In the genomic region with DNA sequence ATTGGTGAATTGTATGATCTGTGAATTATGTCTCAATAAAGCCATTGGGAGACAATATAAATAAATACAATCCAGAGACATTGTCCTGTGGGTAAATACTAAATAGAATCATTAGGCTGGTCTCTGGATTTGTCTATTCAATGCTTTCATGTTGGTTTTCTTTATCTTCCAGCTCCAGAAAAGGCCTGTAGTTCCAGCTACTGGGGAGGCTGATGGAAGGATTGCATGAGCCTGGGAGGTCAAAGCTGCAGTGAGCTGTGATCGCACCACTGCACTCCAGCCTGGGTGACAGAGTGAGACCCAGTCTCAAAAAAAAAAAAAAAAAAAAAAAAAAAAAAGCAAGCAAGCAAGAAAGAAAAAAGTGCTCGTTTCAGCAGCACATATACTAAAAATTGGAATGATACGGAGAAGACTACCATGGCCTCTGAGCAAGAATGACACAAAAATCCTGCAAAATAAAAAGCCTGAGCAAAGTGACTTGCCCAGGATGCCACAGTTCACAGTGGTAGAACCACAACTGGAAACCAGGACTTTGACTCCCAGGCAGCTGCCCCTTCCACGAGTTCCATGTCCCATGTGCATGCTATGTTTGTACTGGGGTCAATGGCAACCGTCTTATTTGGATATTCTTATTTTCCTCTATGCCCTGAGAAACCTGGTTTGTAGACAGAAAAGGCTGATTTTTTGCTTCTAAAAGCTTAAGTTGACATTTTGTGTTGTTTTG, we compare ENCODE assay signal across 10 cellular contexts. TPM values are rescaled to one million over a fixed set of nuclear protein-coding genes. Genes with fewer than 3 reads are reported as not detected.
DNase-seq lines count a peak whose midpoint lies in the region; ATAC-seq and TF ChIP-seq lines count a peak whose summit lies in the region.
"Had no signal": no experiment of that assay in that cellular context is flagged by ENCODE, and none has a peak within 500 bp of the region (broad histone marks: within the 10 kb centered on the region; RNA-seq: fewer than 3 reads in every experiment).

No MANE protein-coding gene starts in this region.

- BruUV-seq in IMR-90 (replicated peaks; lab: Mats Ljungman, UMichigan), result no TSS peak

- peaks cover 5% of the 10 kb centered on the region for H3K9me3 Mint-ChIP-seq in nephron progenitor cell
- no peaks in the 10 kb centered on the region for H3K9me3 Mint-ChIP-seq in activated T-helper 17 cell treated with anti-CD3 and anti-CD28 coated beads, Interleukin-2, amount 50 U/mL, for 72 hours
- H3K9me3 Mint-ChIP-seq: CD8-positive, alpha-beta T cell had no signal

- H4K5ac ChIP-seq in IMR-90 (ENCODE audit: low read depth, low read length), result no peak overlapping the region

- H3K27me3 Mint-ChIP-seq in nephron progenitor cell (ENCODE audit: low read depth, poor library complexity), result peaks cover 3% of the 10 kb centered on the region
- peaks cover 17% of the 10 kb centered on the region for H3K27me3 Mint-ChIP-seq in activated T-helper 17 cell treated with anti-CD3 and anti-CD28 coated beads, Interleukin-2, amount 50 U/mL, for 72 hours

- H3K36me3 ChIP-seq in IMR-90 (ENCODE audit: control insufficient read depth, insufficient read depth, low read length), result no peaks in the 10 kb centered on the region

- H3K4me3 ChIP-seq in IMR-90 (ENCODE audit: insufficient read depth, low read depth, low read length), result no peak overlapping the region
- H3K4me3 ChIP-seq: testis had no signal

- in situ Hi-C loops in IMR-90 (cut with MboI; ENCODE audit: low sequenced_read_pairs), result loop anchor here (5.0 kb wide), 1 partner anchor 513 kb away; no protein-coding TSS in a partner anchor

- H2AFZ ChIP-seq in IMR-90 (replicated peaks; ENCODE audit: low read length, poor library complexity), result peak overlapping the region; percentile 79

- H3K56ac ChIP-seq in IMR-90 (ENCODE audit: extremely low read depth, insufficient read depth, low read length), result no peak overlapping the region

- H3K9me1 ChIP-seq in IMR-90 (ENCODE audit: insufficient read depth, low read length), result peaks cover 8% of the 10 kb centered on the region; the same call in 1 of the 2 replicates

- no peak overlapping the region for H3K4me2 ChIP-seq in IMR-90 (ENCODE audit: low read depth, low read length)

- dilution Hi-C loops in IMR-90 (cut with HindIII; ENCODE audit: low sequenced_read_pairs, unreplicated experiment), result no loop called here

- H4K8ac ChIP-seq in IMR-90 (ENCODE audit: low read depth in 2 of 2, low read length in 2 of 2), result peak overlapping the region; percentile 24 to 37; a peak in 2 of 4 replicates

- ATAC-seq in GM18505 (IDR thresholded peaks at IDR 0.05; ENCODE audit: unreplicated experiment) (peak; percentile 19), IMR-90 (ENCODE audit: low read depth) (no peak)
- no peak for ATAC-seq in activated T-helper 17 cell treated with anti-CD3 and anti-CD28 coated beads, Interleukin-2, amount 50 U/mL, for 72 hours (replicated peaks)
- ATAC-seq: CD8-positive, alpha-beta T cell had no signal

- H3K4me1 Mint-ChIP-seq in nephron progenitor cell, result peaks cover 65% of the 10 kb centered on the region
- H3K4me1 Mint-ChIP-seq in activated T-helper 17 cell treated with anti-CD3 and anti-CD28 coated beads, Interleukin-2, amount 50 U/mL, for 72 hours, result peaks cover 4% of the 10 kb centered on the region

- H2BK15ac ChIP-seq in IMR-90 (ENCODE audit: low read depth, low read length), result no peak overlapping the region

- H3K27me3 ChIP-seq in IMR-90 (ENCODE audit: control insufficient read depth, insufficient read depth, low read length), result peaks cover 15% of the 10 kb centered on the region
- H3K27me3 ChIP-seq: testis had no signal

- intact Hi-C loops in IMR-90 (cut with micrococcal nuclease), result no loop called here

- no peak overlapping the region for H3K9ac ChIP-seq in IMR-90 (ENCODE audit: low read depth, low read length)

- no peaks in the 10 kb centered on the region for H3K79me1 ChIP-seq in IMR-90 (ENCODE audit: low read depth in 1 of 2, low read length in 2 of 2)

- no peak overlapping the region for H3K23ac ChIP-seq in IMR-90 (ENCODE audit: low read depth, low read length)

- H2BK20ac ChIP-seq in IMR-90 (ENCODE audit: low read depth, low read length), result peak overlapping the region; percentile 17; the same call in 1 of the 2 replicates

- TF ChIP-seq RAD21 in IMR-90 (IDR thresholded peaks at IDR 0.05; ENCODE audit: low read length), result no peak

- H3K18ac ChIP-seq in IMR-90 (ENCODE audit: low read depth, low read length), result no peak overlapping the region

- H3K9me3 ChIP-seq in IMR-90 (ENCODE audit: control insufficient read depth, insufficient read depth, low read length), result no peaks in the 10 kb centered on the region
- H3K9me3 ChIP-seq: testis had no signal

- no peak overlapping the region for H4K91ac ChIP-seq in IMR-90 (ENCODE audit: insufficient read depth, low read depth, low read length)

- H4K20me1 ChIP-seq in IMR-90 (ENCODE audit: insufficient read depth, low read length), result no peaks in the 10 kb centered on the region

- no peak for DNase-seq in HEK293T (ENCODE audit: extremely low spot score)
- DNase-seq in IMR-90, result no peak
- DNase-seq in nephron progenitor cell, result no peak
- no peak for DNase-seq in NCI-H524 treated with DMSO at 0.1 percent for 48 hours (lab: John Stamatoyannopoulos, UW)
- no peak for DNase-seq in NCI-H345 (lab: John Stamatoyannopoulos, UW)
- DNase-seq in T-helper 2 cell, result no peak
- DNase-seq: testis had no signal

- POLR2A ChIA-PET in HEK293T (lab: Yijun Ruan, JAX), result interaction anchor here (1.4 kb wide), 1 partner anchor 514 kb away, joined by 4 read pairs; no protein-coding TSS in a partner anchor
- POLR2A ChIA-PET in IMR-90 (lab: Charles Lee; ENCODE audit: unreplicated experiment), result no interaction called here

- TF ChIP-seq POLR2A in GM18505 (IDR thresholded peaks at IDR 0.05; ENCODE audit: borderline replicate concordance, extremely low read depth, insufficient read depth, insufficient read length) (no peak), IMR-90 (IDR thresholded peaks at IDR 0.05; ENCODE audit: low read depth, low read length) (no peak)

- H3K4me3 Mint-ChIP-seq in nephron progenitor cell, result peak overlapping the region; percentile 3
- no peak overlapping the region for H3K4me3 Mint-ChIP-seq in activated T-helper 17 cell treated with anti-CD3 and anti-CD28 coated beads, Interleukin-2, amount 50 U/mL, for 72 hours
- H3K4me3 Mint-ChIP-seq: CD8-positive, alpha-beta T cell had no signal

- 0 out of 2 replicates have a peak, but pooled peaks cover 4% of the 10 kb centered on the region for H3K4me1 ChIP-seq in IMR-90 (ENCODE audit: control insufficient read depth, insufficient read depth, low read length)

- H2AK5ac ChIP-seq in IMR-90 (ENCODE audit: low read depth, low read length), result no peak overlapping the region

- H2BK120ac ChIP-seq in IMR-90 (ENCODE audit: low read depth, low read length), result peak overlapping the region; percentile 26; the same call in 1 of the 2 replicates

- peak overlapping the region; percentile 5; the same call in 1 of the 2 replicates for H3K4ac ChIP-seq in IMR-90 (ENCODE audit: low read depth, low read length)

- H3K27ac ChIP-seq in IMR-90 (ENCODE audit: insufficient read depth, low read length), result no peak overlapping the region

- WGBS in IMR-90 (ENCODE audit: extremely low coverage in 2 of 2, insufficient read length in 1 of 2), 2 experiments, result no CpG with 5 or more reads among the region's 5 CpGs

- no peaks in the 10 kb centered on the region for H3K36me3 Mint-ChIP-seq in nephron progenitor cell (ENCODE audit: low read depth)
- no peaks in the 10 kb centered on the region for H3K36me3 Mint-ChIP-seq in activated T-helper 17 cell treated with anti-CD3 and anti-CD28 coated beads, Interleukin-2, amount 50 U/mL, for 72 hours (ENCODE audit: low read depth)
- H3K36me3 Mint-ChIP-seq: CD8-positive, alpha-beta T cell had no signal

- H2AK9ac ChIP-seq in IMR-90 (replicated peaks; ENCODE audit: low read depth, low read length, poor library complexity), result no peak overlapping the region

- no peak for TF ChIP-seq CTCF in IMR-90 (conservative IDR thresholded peaks at IDR 0.05; ENCODE audit: low read depth, low read length)
- TF ChIP-seq CTCF in nephron progenitor cell (IDR thresholded peaks at IDR 0.05), result no peak

- CTCF ChIA-PET in HEK293T (lab: Yijun Ruan, JAX) (interaction anchor here (0.6 to 2.2 kb wide), 6 partner anchors 10 to 513 kb away, joined by 3 to 11 read pairs (median 6); no protein-coding TSS in a partner anchor), IMR-90 (lab: Yijun Ruan, JAX) (interaction anchor here (0.5 to 1.6 kb wide), 4 partner anchors 9 to 513 kb away, joined by 3 to 9 read pairs (median 4); no protein-coding TSS in a partner anchor)

- H3K27ac Mint-ChIP-seq in nephron progenitor cell, result peak overlapping the region; percentile 100
- H3K27ac Mint-ChIP-seq in activated T-helper 17 cell treated with anti-CD3 and anti-CD28 coated beads, Interleukin-2, amount 50 U/mL, for 72 hours, result no peak overlapping the region
- H3K27ac Mint-ChIP-seq: CD8-positive, alpha-beta T cell had no signal

- no peak overlapping the region for H3K14ac ChIP-seq in IMR-90 (replicated peaks; ENCODE audit: low read depth, low read length)

- no peak overlapping the region for H2BK5ac ChIP-seq in IMR-90 (ENCODE audit: low read depth, low read length, poor library complexity, severe bottlenecking)

TF ChIP-seq in HEK293T, 16 proteins besides CTCF, POLR2A, EP300 and RAD21:
- no peak for TF ChIP-seq FOXA1 (IDR thresholded peaks at IDR 0.05)
- no peak for TF ChIP-seq TARDBP (IDR thresholded peaks at IDR 0.05)
- 0 out of 2 replicates have a peak, but pooled peaks have one; percentile 25 for TF ChIP-seq ZNF384 (IDR thresholded peaks at IDR 0.05)

TF ChIP-seq in IMR-90, 13 proteins besides CTCF, POLR2A, EP300 and RAD21:
- TF ChIP-seq, protein P1, sequence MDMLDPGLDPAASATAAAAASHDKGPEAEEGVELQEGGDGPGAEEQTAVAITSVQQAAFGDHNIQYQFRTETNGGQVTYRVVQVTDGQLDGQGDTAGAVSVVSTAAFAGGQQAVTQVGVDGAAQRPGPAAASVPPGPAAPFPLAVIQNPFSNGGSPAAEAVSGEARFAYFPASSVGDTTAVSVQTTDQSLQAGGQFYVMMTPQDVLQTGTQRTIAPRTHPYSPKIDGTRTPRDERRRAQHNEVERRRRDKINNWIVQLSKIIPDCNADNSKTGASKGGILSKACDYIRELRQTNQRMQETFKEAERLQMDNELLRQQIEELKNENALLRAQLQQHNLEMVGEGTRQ (IDR thresholded peaks at IDR 0.05; ENCODE audit: low read depth, low read length), result no peak
- TF ChIP-seq FOS (IDR thresholded peaks at IDR 0.05; ENCODE audit: low read depth, low read length), result no peak

RNA-seq across cellular contexts. Expression of a gene that starts 33.6 kb away (rescaled TPM):
- total RNA-seq in IMR-90 (2012; rRNA removed), result 6.3 and 6.7 TPM in 2 replicates
- 7.0 and 8.6 TPM in 2 replicates for polyA plus RNA-seq in IMR-90 (2012; rRNA removed)
- polyA plus RNA-seq in IMR-90 (2012; cell fraction: cytosol; rRNA removed), result 7.0 and 10.0 TPM in 2 replicates
- polyA plus RNA-seq in IMR-90 (2012; cell fraction: nucleus; rRNA removed; ENCODE audit: low replicate concordance), result 3.7 and 5.9 TPM in 2 replicates
- under 1 TPM in 1 of 2 donors, not detected in 1; 0.30 TPM for total RNA-seq in activated T-helper 17 cell treated with anti-CD3 and anti-CD28 coated beads, Interleukin-2, amount 50 U/mL, for 72 hours
